Comparison of ENCODE assay signal across 19 cellular contexts in genomic region chr14:57080691-57081090, GRCh38.
"Had no signal": no experiment of that assay in that cellular context is flagged by ENCODE, and none has a peak within 500 bp of the region (broad histone marks: within the 10 kb centered on the region; RNA-seq: fewer than 3 reads in every experiment).

No MANE protein-coding gene starts in this region.

- H3K4me1 ChIP-seq: heart right ventricle, right atrium auricular region, sigmoid colon, tibial nerve, upper lobe of right lung, vagina had no signal

- H3K36me3 ChIP-seq: heart right ventricle, right atrium auricular region, sigmoid colon, tibial nerve, upper lobe of right lung, vagina had no signal

- H3K4me3 ChIP-seq: heart right ventricle, mucosa of descending colon, right atrium auricular region, sigmoid colon, skin epidermis, testis, tibial nerve, upper lobe of right lung, vagina had no signal

- DNase-seq: heart right ventricle; hypothalamus; islet precursor cell; mammary epithelial cell; mucosa of descending colon; naive thymus-derived CD8-positive, alpha-beta T cell; posterior cingulate gyrus; sigmoid colon; stimulated activated CD4-positive, alpha-beta T cell treated with anti-CD3 and anti-CD28 coated beads, Interleukin-2, amount 100 ng/mL, for 24 hours; stimulated activated CD4-positive, alpha-beta T cell treated with anti-CD3 and anti-CD28 coated beads, Interleukin-4, amount 100 ng/mL, for 4 hours; stimulated activated naive B cell treated with anti-CD40 and anti-IgM and Interleukin-4, amounts not matched to agents 10 μg/mL and 1 μg/mL and 100 μg/mL, for 72 hours; stimulated activated naive CD8-positive, alpha-beta T cell treated with anti-CD3 and anti-CD28 coated beads, Interleukin-15, amount 100 ng/mL, for 72 hours; testis; upper lobe of right lung had no signal

- H3K27me3 ChIP-seq: right atrium auricular region, sigmoid colon, testis, tibial nerve, upper lobe of right lung, vagina had no signal

- H3K9me3 ChIP-seq: heart right ventricle, mucosa of descending colon, right atrium auricular region, sigmoid colon, testis, tibial nerve, upper lobe of right lung, vagina had no signal

- H3K27ac ChIP-seq: heart right ventricle, right atrium auricular region, sigmoid colon, skin epidermis, testis, tibial nerve, upper lobe of right lung, vagina had no signal

- ATAC-seq: heart right ventricle; left lobe of liver; mucosa of descending colon; naive thymus-derived CD8-positive, alpha-beta T cell; stimulated activated naive B cell treated with anti-CD40 and anti-IgM and Interleukin-4, amounts not matched to agents 10 μg/mL and 1 μg/mL and 100 μg/mL, for 72 hours; stimulated activated naive CD8-positive, alpha-beta T cell treated with anti-CD3 and anti-CD28 coated beads, Interleukin-15, amount 100 ng/mL, for 72 hours; upper lobe of right lung had no signal
